In genomic region chr4:110270492-110271197, GRCh38 we compare ENCODE assay signal across 16 cellular contexts.
DNase-seq lines count a peak whose midpoint lies in the region; ATAC-seq and TF ChIP-seq lines count a peak whose summit lies in the region.
"Had no signal": no experiment of that assay in that cellular context is flagged by ENCODE, and none has a peak within 500 bp of the region (broad histone marks: within the 10 kb centered on the region; RNA-seq: fewer than 3 reads in every experiment).

No MANE protein-coding gene starts in this region.

- H3K36me3 ChIP-seq in left ventricle myocardium inferior (no peaks in the 10 kb centered on the region), adrenal gland (replicated peaks in 1 of 2) (no peaks in the 10 kb centered on the region)
- H3K36me3 ChIP-seq: BLaER1 treated with 17β-estradiol and CSF1 and Interleukin-3, amounts not matched to agents 10 nM and 100 nM; right lobe of liver had no signal

- H3K4me3 Mint-ChIP-seq in effector memory CD8-positive, alpha-beta T cell: no peak overlapping the region
- H3K4me3 Mint-ChIP-seq: naive thymus-derived CD8-positive, alpha-beta T cell had no signal

- H3K4me3 ChIP-seq in AG10803 (ENCODE audit: low read length) (no peak overlapping the region), astrocyte of the cerebellum (ENCODE audit: low read depth, low read length) (no peak overlapping the region), left ventricle myocardium inferior (no peak overlapping the region), adrenal gland (no peak overlapping the region)
- H3K4me3 ChIP-seq: BLaER1 treated with 17β-estradiol and CSF1 and Interleukin-3, amounts not matched to agents 10 nM and 100 nM; right lobe of liver had no signal

- no peaks in the 10 kb centered on the region for H3K4me1 Mint-ChIP-seq in effector memory CD8-positive, alpha-beta T cell (ENCODE audit: low read depth in 2 of 2)
- H3K4me1 Mint-ChIP-seq: naive thymus-derived CD8-positive, alpha-beta T cell had no signal

- H3K4me1 ChIP-seq in left ventricle myocardium inferior: no peaks in the 10 kb centered on the region
- no peaks in the 10 kb centered on the region for H3K4me1 ChIP-seq in adrenal gland (replicated peaks in 1 of 2)
- H3K4me1 ChIP-seq: BLaER1 treated with 17β-estradiol and CSF1 and Interleukin-3, amounts not matched to agents 10 nM and 100 nM had no signal

- no peak for ATAC-seq in GM19455 (IDR thresholded peaks at IDR 0.05; ENCODE audit: unreplicated experiment)
- ATAC-seq in effector memory CD8-positive, alpha-beta T cell (replicated peaks): no peak
- ATAC-seq: activated naive CD4-positive, alpha-beta T cell treated with anti-CD3 and anti-CD28 coated beads, Interleukin-2, amount 50 U/mL, for 72 hours; HepG2; naive thymus-derived CD8-positive, alpha-beta T cell had no signal

- H3K36me3 Mint-ChIP-seq in effector memory CD8-positive, alpha-beta T cell (ENCODE audit: insufficient read depth): no peaks in the 10 kb centered on the region
- H3K36me3 Mint-ChIP-seq: activated naive CD4-positive, alpha-beta T cell treated with anti-CD3 and anti-CD28 coated beads, Interleukin-2, amount 50 U/mL, for 72 hours; naive thymus-derived CD8-positive, alpha-beta T cell had no signal

- no peak for TF ChIP-seq POLR2A in adrenal gland (IDR thresholded peaks at IDR 0.05)

- intact Hi-C loops in left ventricle myocardium inferior (cut with micrococcal nuclease) (no loop called here), adrenal gland (cut with DNase I) (no loop called here)

- H3K9me3 ChIP-seq in left ventricle myocardium inferior (replicated peaks): no peaks in the 10 kb centered on the region
- no peaks in the 10 kb centered on the region for H3K9me3 ChIP-seq in adrenal gland (replicated peaks in 1 of 3)
- H3K9me3 ChIP-seq: right lobe of liver had no signal

- H3K27me3 Mint-ChIP-seq in effector memory CD8-positive, alpha-beta T cell: peaks cover 0 to 27% of the 10 kb centered on the region in 2 donors

- WGBS in adrenal gland, 4 donors: 51 to 71% (median 61%) methylated on average over 3 of the region's 3 CpGs

- H3K27ac Mint-ChIP-seq in effector memory CD8-positive, alpha-beta T cell: no peak overlapping the region
- H3K27ac Mint-ChIP-seq: activated naive CD4-positive, alpha-beta T cell treated with anti-CD3 and anti-CD28 coated beads, Interleukin-2, amount 50 U/mL, for 72 hours; naive thymus-derived CD8-positive, alpha-beta T cell had no signal

- H3K9me3 Mint-ChIP-seq in effector memory CD8-positive, alpha-beta T cell: no peaks in the 10 kb centered on the region
- H3K9me3 Mint-ChIP-seq: activated naive CD4-positive, alpha-beta T cell treated with anti-CD3 and anti-CD28 coated beads, Interleukin-2, amount 50 U/mL, for 72 hours had no signal

- in situ Hi-C loops in astrocyte of the cerebellum (cut with HindIII; ENCODE audit: low sequenced_read_pairs): no loop called here

- H3K27me3 ChIP-seq in left ventricle myocardium inferior (ENCODE audit: low read depth): no peaks in the 10 kb centered on the region
- no peaks in the 10 kb centered on the region for H3K27me3 ChIP-seq in adrenal gland
- H3K27me3 ChIP-seq: BLaER1 treated with 17β-estradiol and CSF1 and Interleukin-3, amounts not matched to agents 10 nM and 100 nM; right lobe of liver had no signal

- TF ChIP-seq CTCF in AG10803 (conservative IDR thresholded peaks at IDR 0.05; ENCODE audit: low read length) (no peak), astrocyte of the cerebellum (IDR thresholded peaks at IDR 0.05; ENCODE audit: low read depth, low read length, missing control alignments) (no peak), left ventricle myocardium inferior (IDR thresholded peaks at IDR 0.05; ENCODE audit: borderline replicate concordance) (no peak), adrenal gland (IDR thresholded peaks at IDR 0.05) (no peak)

- no peak overlapping the region for H3K27ac ChIP-seq in left ventricle myocardium inferior (replicated peaks)
- H3K27ac ChIP-seq in adrenal gland: no peak overlapping the region
- H3K27ac ChIP-seq: BLaER1 treated with 17β-estradiol and CSF1 and Interleukin-3, amounts not matched to agents 10 nM and 100 nM; right lobe of liver had no signal

- DNase-seq in AG10803 (ENCODE audit: low read depth) (peak; percentile 77), M059J (ENCODE audit: low read depth) (peak; percentile 73), astrocyte of the cerebellum (ENCODE audit: low read depth) (peak; percentile 61), iris pigment epithelial cell (ENCODE audit: low read depth) (peak; percentile 78), left ventricle myocardium inferior (no peak), adrenal gland (no peak)
- no peak for DNase-seq in effector memory CD8-positive, alpha-beta T cell
- DNase-seq: dermis blood vessel endothelial cell; naive thymus-derived CD8-positive, alpha-beta T cell; right lobe of liver; SHP77 treated with DMSO at 0.1 percent for 48 hours; stimulated activated naive CD4-positive, alpha-beta T cell had no signal

Comparison
In these comparisons a context has a peak if more than half of its experiments do, and no peak if none do; other contexts are left out.
1. DNase-seq: peak in AG10803 (single experiment), M059J (single experiment), astrocyte of the cerebellum (single experiment) and iris pigment epithelial cell (single experiment); none in left ventricle myocardium inferior (single experiment), effector memory CD8-positive, alpha-beta T cell (0 of 3) and adrenal gland (0 of 7).